Comparison of ENCODE assay signal across 13 cellular contexts in the genomic region with DNA sequence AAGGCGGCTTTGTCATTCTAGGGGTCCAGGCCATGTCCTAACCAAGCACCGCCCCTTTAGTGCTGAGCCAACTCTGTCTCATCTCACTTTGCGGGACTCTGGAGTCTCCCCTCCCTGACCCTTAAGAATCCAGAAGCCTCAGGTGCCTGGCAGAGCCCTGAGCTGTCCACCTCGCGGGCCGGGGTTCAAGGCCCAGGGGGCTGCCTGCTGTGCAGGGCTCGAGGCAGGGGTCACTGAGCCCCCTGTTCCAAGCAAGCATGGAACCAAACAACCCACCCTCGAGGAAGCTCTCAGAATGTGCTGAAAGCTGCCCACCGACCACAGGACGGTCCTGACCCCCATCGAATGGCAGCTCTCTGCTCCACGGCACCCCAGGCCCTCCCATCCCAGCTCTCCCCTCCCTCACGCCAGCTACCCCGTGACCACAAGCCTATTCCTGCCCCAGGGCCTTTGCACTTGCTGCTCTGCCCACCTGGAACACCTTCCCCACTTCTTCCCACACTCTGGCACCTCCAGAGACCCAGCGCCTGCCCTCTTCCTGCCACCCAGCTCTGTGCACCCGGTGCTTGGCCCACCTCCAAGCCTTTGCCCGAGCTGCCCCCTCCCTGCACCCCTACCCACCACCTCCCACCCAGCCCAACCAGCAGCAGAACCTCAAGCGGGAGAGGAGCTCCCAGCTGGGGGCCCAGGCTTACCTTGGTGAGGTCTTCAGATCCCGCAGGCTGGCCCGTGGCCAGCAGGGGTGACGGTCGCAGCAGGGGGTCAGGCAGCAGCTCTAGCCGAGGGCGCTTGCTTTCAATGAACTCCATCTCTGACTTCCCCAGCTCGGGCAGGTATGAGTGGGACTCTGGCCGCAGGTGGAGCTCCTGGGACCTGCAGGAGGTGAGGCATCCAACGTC.
"Had no signal": no experiment of that assay in that cellular context is flagged by ENCODE, and none has a peak within 500 bp of the region (broad histone marks: within the 10 kb centered on the region; RNA-seq: fewer than 3 reads in every experiment).

No MANE protein-coding gene starts in this region.

- H3K27ac ChIP-seq: lower lobe of right lung, parathyroid adenoma, thyroid gland had no signal

- DNase-seq: activated naive CD4-positive, alpha-beta T cell; effector CD8-positive, alpha-beta T cell; lower lobe of right lung; natural killer cell; sigmoid colon; stimulated activated naive CD4-positive, alpha-beta T cell treated with Interleukin-2 at 50 U/mL for 16 hours; thyroid gland had no signal

- H3K27me3 ChIP-seq: gastroesophageal sphincter, sigmoid colon, thyroid gland had no signal

- H3K4me1 ChIP-seq: parathyroid adenoma had no signal

- FAIRE-seq: TTC549 had no signal

- H3K9me3 ChIP-seq: gastroesophageal sphincter, lower lobe of right lung, sigmoid colon, thyroid gland had no signal

- H3K9ac ChIP-seq: parathyroid adenoma had no signal

- H2AFZ ChIP-seq: parathyroid adenoma had no signal

- ATAC-seq: activated CD4-positive, alpha-beta T cell treated with anti-CD3 and anti-CD28 coated beads for 36 hours; esophagus mucosa; gastroesophageal sphincter; lower lobe of right lung; WTC11 had no signal

- H3K4me3 ChIP-seq: gastroesophageal sphincter, lower lobe of right lung, sigmoid colon, thyroid gland had no signal
